In the genomic region with DNA sequence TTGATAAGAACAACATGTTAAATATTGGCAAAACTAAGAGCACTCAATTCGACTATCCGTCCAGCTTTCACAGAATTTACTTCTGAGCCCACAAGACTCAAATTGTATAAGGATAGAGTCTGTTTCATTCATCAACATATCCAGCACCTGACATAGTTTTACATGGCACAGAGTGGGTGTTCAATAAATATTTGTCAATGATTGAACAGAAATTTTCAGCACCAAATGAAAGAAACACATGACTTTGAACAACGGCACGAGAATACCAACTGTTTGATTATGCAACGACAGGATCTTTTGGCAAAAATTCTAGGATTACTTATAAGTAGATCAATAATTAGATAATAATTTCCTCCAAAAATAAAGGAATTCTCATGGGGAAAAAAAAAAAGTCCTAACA, we compare ENCODE assay signal across 25 cellular contexts.
"Had no signal": no experiment of that assay in that cellular context is flagged by ENCODE, and none has a peak within 500 bp of the region (broad histone marks: within the 10 kb centered on the region; RNA-seq: fewer than 3 reads in every experiment).

No MANE protein-coding gene starts in this region.

- FAIRE-seq: bronchial epithelial cell had no signal

- H3K4me3 Mint-ChIP-seq: activated CD8-positive, alpha-beta T cell treated with anti-CD3 and anti-CD28 coated beads, Interleukin-2, amount 10 ng/mL, durations not matched to agents 7 days and 5 days; activated naive CD8-positive, alpha-beta T cell treated with anti-CD3 and anti-CD28 coated beads, Interleukin-2, amount 10 ng/mL, durations not matched to agents 7 days and 5 days; T-helper 1 cell treated with Interleukin-12 subunit alpha and Interleukin-12 subunit beta and Interleukin-4 antibody, amounts not matched to agents 30 μg/mL and 1 μg/mL, for 36 hours; WTC11 had no signal

- H3K27me3 Mint-ChIP-seq: activated naive CD8-positive, alpha-beta T cell treated with anti-CD3 and anti-CD28 coated beads, Interleukin-2, amount 10 ng/mL, durations not matched to agents 7 days and 5 days had no signal

- H3K27me3 ChIP-seq: adrenal gland, Peyer's patch, SJSA1 had no signal

- H3K4me3 ChIP-seq: adrenal gland, Peyer's patch, SJSA1 had no signal

- DNase-seq: activated CD4-positive, alpha-beta T cell treated with anti-CD3 and anti-CD28 coated beads for 48 hours; activated CD4-positive, alpha-beta T cell treated with anti-CD3 and anti-CD28 coated beads, Interleukin-2, amount 50 U/mL, for 4 hours; activated CD4-positive, CD25-positive, alpha-beta regulatory T cell treated with anti-CD3 and anti-CD28 coated beads, Interleukin-2, amount 50 U/mL, for 72 hours; activated CD8-positive, alpha-beta memory T cell treated with anti-CD3 and anti-CD28 coated beads, Interleukin-2, amount 50 U/mL, for 48 hours; activated CD8-positive, alpha-beta T cell treated with anti-CD3 and anti-CD28 coated beads, Interleukin-2, amount 10 ng/mL, durations not matched to agents 7 days and 5 days; activated naive CD4-positive, alpha-beta T cell treated with anti-CD3 and anti-CD28 coated beads, Interleukin-2, amount 50 U/mL, for 16 hours; activated naive CD8-positive, alpha-beta T cell treated with anti-CD3 and anti-CD28 coated beads, Interleukin-2, amount 10 ng/mL, durations not matched to agents 7 days and 5 days; activated T-cell treated with anti-CD3 and anti-CD28 coated beads, Interleukin-2, amount 50 U/mL, for 1 hour; adrenal gland; anterior cingulate cortex; central memory CD4-positive, alpha-beta T cell; NCI-H1105 treated with DMSO at 0.1 percent for 48 hours; NCI-H1436 treated with DMSO at 0.1 percent for 48 hours; NCI-H187; NCI-H2081; NCI-H510A treated with DMSO at 0.1 percent for 48 hours; NCI-H69; NK-92 treated with Interleukin-12 subunit alpha and Interleukin-12 subunit beta, amount 100 ng/mL, for 24 hours; Peyer's patch; Right ventricle myocardium superior had no signal

- H3K4me1 ChIP-seq: adrenal gland, Peyer's patch, SJSA1 had no signal

- H3K9me3 ChIP-seq: SJSA1 had no signal

- H3K27ac Mint-ChIP-seq: activated CD8-positive, alpha-beta T cell treated with anti-CD3 and anti-CD28 coated beads, Interleukin-2, amount 10 ng/mL, durations not matched to agents 7 days and 5 days; activated naive CD8-positive, alpha-beta T cell treated with anti-CD3 and anti-CD28 coated beads, Interleukin-2, amount 10 ng/mL, durations not matched to agents 7 days and 5 days; T-helper 1 cell treated with Interleukin-12 subunit alpha and Interleukin-12 subunit beta and Interleukin-4 antibody, amounts not matched to agents 30 μg/mL and 1 μg/mL, for 36 hours; WTC11 had no signal

- ATAC-seq: activated CD8-positive, alpha-beta T cell treated with anti-CD3 and anti-CD28 coated beads, Interleukin-2, amount 10 ng/mL, durations not matched to agents 7 days and 5 days; WTC11 had no signal

- H3K27ac ChIP-seq: adrenal gland, Peyer's patch, RWPE1, SJSA1 had no signal

- H3K4me1 Mint-ChIP-seq: activated naive CD8-positive, alpha-beta T cell treated with anti-CD3 and anti-CD28 coated beads, Interleukin-2, amount 10 ng/mL, durations not matched to agents 7 days and 5 days; WTC11 had no signal
